11 cellular contexts compared by ENCODE assay signal in genomic region chr2:66435963-66436362, GRCh38. TPM values are rescaled to one million over a fixed set of nuclear protein-coding genes. Genes with fewer than 3 reads are reported as not detected.
DNase-seq lines count a peak whose midpoint lies in the region; ATAC-seq, FAIRE-seq and TF ChIP-seq lines count a peak whose summit lies in the region.
"Had no signal": no experiment of that assay in that cellular context is flagged by ENCODE, and none has a peak within 500 bp of the region (broad histone marks: within the 10 kb centered on the region; RNA-seq: fewer than 3 reads in every experiment).

No MANE protein-coding gene starts in this region.

- H3K36me3 Mint-ChIP-seq in natural killer cell treated with Interleukin-12 subunit alpha and Interleukin-12 subunit beta and Interleukin-15 and Interleukin-18, amount 100 ng/mL, for 72 hours: peaks cover 4% of the 10 kb centered on the region
- H3K36me3 Mint-ChIP-seq in activated naive CD4-positive, alpha-beta T cell treated with anti-CD3 and anti-CD28 coated beads, Interleukin-2, amount 50 U/mL, for 72 hours: peaks cover 22 to 25% of the 10 kb centered on the region in 2 donors

- H3K27ac ChIP-seq in right atrium auricular region (peak overlapping the region; percentile 89 to 94), endothelial cell of umbilical vein (ENCODE audit: insufficient read depth, low read depth, low read length) (peak overlapping the region; percentile 87)

- no peaks in the 10 kb centered on the region for H4K20me1 ChIP-seq in endothelial cell of umbilical vein (replicated peaks; ENCODE audit: control insufficient read depth, extremely low read depth, insufficient read depth, low read length)

- CTCF ChIA-PET in endothelial cell of umbilical vein (lab: Charles Lee): interaction anchor here (1.1 to 6.3 kb wide), 8 partner anchors 10 to 1596 kb away, joined by 3 to 107 read pairs (median 6); no protein-coding TSS in a partner anchor

- peak overlapping the region; percentile 94 for H3K9ac ChIP-seq in endothelial cell of umbilical vein (replicated peaks; ENCODE audit: extremely low read depth, insufficient read depth, low read length)

- H3K79me2 ChIP-seq in endothelial cell of umbilical vein (ENCODE audit: control insufficient read depth, insufficient read depth, low read length): peaks cover 8% of the 10 kb centered on the region

- no peak for FAIRE-seq in endothelial cell of umbilical vein (lab: Jason Lieb, UNC)

- H3K4me1 ChIP-seq in right atrium auricular region (peaks cover 0 to 25% of the 10 kb centered on the region in 2 donors), endothelial cell of umbilical vein (ENCODE audit: control insufficient read depth, extremely low read depth, insufficient read depth, low read length) (peaks cover 28% of the 10 kb centered on the region)

- TF ChIP-seq CTCF in right atrium auricular region (IDR thresholded peaks at IDR 0.05): no peak
- no peak for TF ChIP-seq CTCF in endothelial cell of umbilical vein (IDR thresholded peaks at IDR 0.05; ENCODE audit: extremely low read depth in 1 of 2, insufficient read depth in 1 of 2, low read depth in 1 of 2, low read length in 2 of 2)

- dilution Hi-C loops in endothelial cell of umbilical vein (cut with MboI; ENCODE audit: extremely low pct_ligation_motif_present, low sequenced_read_pairs): no loop called here

- DNase-seq in right atrium auricular region (ENCODE audit: low spot score) (no peak), Right ventricle myocardium superior (no peak), endothelial cell of umbilical vein (ENCODE audit: low read depth, low spot score) (no peak), NCI-H2196 treated with DMSO at 0.1 percent for 48 hours (lab: John Stamatoyannopoulos, UW; ENCODE audit: unreplicated experiment) (no peak), NCI-H187 (lab: John Stamatoyannopoulos, UW) (no peak)
- DNase-seq in natural killer cell treated with Interleukin-12 subunit alpha and Interleukin-12 subunit beta and Interleukin-15 and Interleukin-18, amount 100 ng/mL, for 72 hours (ENCODE audit: low spot score): no peak
- DNase-seq in activated naive CD4-positive, alpha-beta T cell treated with anti-CD3 and anti-CD28 coated beads, Interleukin-2, amount 50 U/mL, for 72 hours (ENCODE audit: low spot score in 2 of 2): no peak
- DNase-seq in stimulated activated naive CD4-positive, alpha-beta T cell treated with Interleukin-2 at 50 U/mL for 16 hours (lab: John Stamatoyannopoulos, UW): no peak
- DNase-seq: CD4-positive, alpha-beta T cell; NCI-H2171 treated with DMSO at 0.1 percent for 48 hours had no signal

- peaks cover 48 to 75% of the 10 kb centered on the region in 2 donors for H3K27me3 Mint-ChIP-seq in natural killer cell treated with Interleukin-12 subunit alpha and Interleukin-12 subunit beta and Interleukin-15 and Interleukin-18, amount 100 ng/mL, for 72 hours

- H3K36me3 ChIP-seq in right atrium auricular region (no peaks in the 10 kb centered on the region), endothelial cell of umbilical vein (ENCODE audit: control insufficient read depth in 2 of 2, extremely low read depth in 1 of 2, insufficient read depth in 2 of 2, low read length in 2 of 2) (no peaks in the 10 kb centered on the region)

- H3K9me3 ChIP-seq in right atrium auricular region (no peaks in the 10 kb centered on the region), endothelial cell of umbilical vein (replicated peaks; ENCODE audit: control insufficient read depth, insufficient read depth, low read length) (no peaks in the 10 kb centered on the region)

- no peak for TF ChIP-seq POLR2A in endothelial cell of umbilical vein (IDR thresholded peaks at IDR 0.05; ENCODE audit: low read depth, low read length)

- peaks cover 24 to 25% of the 10 kb centered on the region in 2 donors for H3K4me1 Mint-ChIP-seq in natural killer cell treated with Interleukin-12 subunit alpha and Interleukin-12 subunit beta and Interleukin-15 and Interleukin-18, amount 100 ng/mL, for 72 hours (ENCODE audit: low read depth in 2 of 2)

- H3K4me2 ChIP-seq in endothelial cell of umbilical vein (ENCODE audit: insufficient read depth, low read length): peak overlapping the region; percentile 74

- peak overlapping the region; percentile 62 to 76 for H3K4me3 ChIP-seq in right atrium auricular region
- H3K4me3 ChIP-seq in endothelial cell of umbilical vein (replicated peaks in 1 of 3; ENCODE audit: insufficient read depth in 1 of 3, low read depth in 1 of 3, low read length in 3 of 3): peak overlapping the region; percentile 64 to 97 (median 97)

- no peak overlapping the region for H2AFZ ChIP-seq in endothelial cell of umbilical vein (ENCODE audit: low read depth, low read length)

- POLR2A ChIA-PET in endothelial cell of umbilical vein (lab: Charles Lee): interaction anchor here (0.7 to 1.2 kb wide), 2 partner anchors 38 to 962 kb away, joined by 3 read pairs; no protein-coding TSS in a partner anchor

- no peaks in the 10 kb centered on the region for H3K9me3 Mint-ChIP-seq in natural killer cell treated with Interleukin-12 subunit alpha and Interleukin-12 subunit beta and Interleukin-15 and Interleukin-18, amount 100 ng/mL, for 72 hours
- H3K9me3 Mint-ChIP-seq in activated naive CD4-positive, alpha-beta T cell treated with anti-CD3 and anti-CD28 coated beads, Interleukin-2, amount 50 U/mL, for 72 hours: no peaks in the 10 kb centered on the region
- H3K9me3 Mint-ChIP-seq: CD4-positive, alpha-beta T cell; dendritic cell treated with granulocyte-macrophage colony-stimulating factor and Interleukin-4, amounts not matched to agents 40 ng/mL and 50 ng/mL, for 4 days had no signal

- BruUV-seq in endothelial cell of umbilical vein (replicated peaks; lab: Mats Ljungman, UMichigan): no TSS peak

- no peaks in the 10 kb centered on the region for H3K27me3 ChIP-seq in right atrium auricular region
- peaks cover 0 to under 1% of the 10 kb centered on the region in 2 experiments for H3K27me3 ChIP-seq in endothelial cell of umbilical vein (ENCODE audit: control insufficient read depth in 2 of 2, insufficient read depth in 2 of 2, low read length in 2 of 2)

- no peaks in the 10 kb centered on the region for H3K9me1 ChIP-seq in endothelial cell of umbilical vein (replicated peaks; ENCODE audit: control insufficient read depth, extremely low read depth, insufficient read depth, low read length)

- intact Hi-C loops in Right ventricle myocardium superior (cut with DNase I): no loop called here
- intact Hi-C loops in endothelial cell of umbilical vein (cut with micrococcal nuclease): loop anchor here (1.0 to 10.0 kb wide), 9 partner anchors 45 to 1481 kb away; partner anchors contain the start of gene SPRED2

- peak overlapping the region; percentile 87 for H3K4me3 Mint-ChIP-seq in natural killer cell treated with Interleukin-12 subunit alpha and Interleukin-12 subunit beta and Interleukin-15 and Interleukin-18, amount 100 ng/mL, for 72 hours
- H3K4me3 Mint-ChIP-seq: CD4-positive, alpha-beta T cell had no signal

- H3K27ac Mint-ChIP-seq in natural killer cell treated with Interleukin-12 subunit alpha and Interleukin-12 subunit beta and Interleukin-15 and Interleukin-18, amount 100 ng/mL, for 72 hours: no peak overlapping the region
- no peak overlapping the region for H3K27ac Mint-ChIP-seq in activated naive CD4-positive, alpha-beta T cell treated with anti-CD3 and anti-CD28 coated beads, Interleukin-2, amount 50 U/mL, for 72 hours
- H3K27ac Mint-ChIP-seq: CD4-positive, alpha-beta T cell; dendritic cell treated with granulocyte-macrophage colony-stimulating factor and Interleukin-4, amounts not matched to agents 40 ng/mL and 50 ng/mL, for 4 days had no signal

- no peak for ATAC-seq in Right ventricle myocardium superior (ENCODE audit: poor library complexity)
- no peak for ATAC-seq in natural killer cell treated with Interleukin-12 subunit alpha and Interleukin-12 subunit beta and Interleukin-15 and Interleukin-18, amount 100 ng/mL, for 72 hours
- no peak for ATAC-seq in activated naive CD4-positive, alpha-beta T cell treated with anti-CD3 and anti-CD28 coated beads, Interleukin-2, amount 50 U/mL, for 72 hours

TF ChIP-seq in endothelial cell of umbilical vein, 7 proteins besides CTCF, POLR2A, EP300 and RAD21:
- TF ChIP-seq EZH2 (IDR thresholded peaks at IDR 0.05; ENCODE audit: borderline replicate concordance, low read depth, low read length, severe bottlenecking) (no peak), GATA2 (IDR thresholded peaks at IDR 0.05; ENCODE audit: insufficient read depth, insufficient read length, low read depth, low read length) (no peak), JUN (IDR thresholded peaks at IDR 0.05; ENCODE audit: borderline replicate concordance, insufficient read depth, insufficient read length, low read depth) (no peak), FOS (IDR thresholded peaks at IDR 0.05; ENCODE audit: borderline replicate concordance, insufficient read depth, low read length) (no peak), POLR2AphosphoS5 (IDR thresholded peaks at IDR 0.05; ENCODE audit: insufficient read depth, low read depth, low read length) (no peak), MAX (IDR thresholded peaks at IDR 0.05; ENCODE audit: insufficient read depth, insufficient read length) (no peak), MYC (IDR thresholded peaks at IDR 0.05; ENCODE audit: low read depth, low read length) (no peak)

RNA-seq across cellular contexts. Expression of gene MEIS1, which starts 1.0 kb away (rescaled TPM):
- 10 to 100 TPM; 13.6 to 16.7 TPM for total RNA-seq in right atrium auricular region
- total RNA-seq in Right ventricle myocardium superior: 41.7 TPM
- total RNA-seq in endothelial cell of umbilical vein: 26.3 and 26.5 TPM in 2 replicates
- 8.1 and 10.0 TPM in 2 replicates for polyA plus RNA-seq in endothelial cell of umbilical vein
- 6.5 and 7.9 TPM in 2 replicates for polyA plus RNA-seq in endothelial cell of umbilical vein (2011; cell fraction: cytosol; rRNA removed)
- 26.3 and 33.4 TPM in 2 replicates for polyA plus RNA-seq in endothelial cell of umbilical vein (2011; cell fraction: nucleus; rRNA removed)
- polyA plus RNA-seq in endothelial cell of umbilical vein (2012): 6.4 and 7.9 TPM in 2 replicates
- 28.1 and 34.9 TPM in 2 replicates for polyA minus RNA-seq in endothelial cell of umbilical vein
- polyA minus RNA-seq in endothelial cell of umbilical vein (2011; cell fraction: cytosol; rRNA and poly(A)+ RNA removed): 10.3 TPM
- polyA minus RNA-seq in endothelial cell of umbilical vein (2011; cell fraction: nucleus; rRNA and poly(A)+ RNA removed): 49.7 and 53.7 TPM in 2 replicates
- 1 to 10 TPM in 1 of 2 donors, under 1 TPM in 1; 0.53 to 3.6 TPM for total RNA-seq in natural killer cell treated with Interleukin-12 subunit alpha and Interleukin-12 subunit beta and Interleukin-15 and Interleukin-18, amount 100 ng/mL, for 72 hours
- total RNA-seq in activated naive CD4-positive, alpha-beta T cell treated with anti-CD3 and anti-CD28 coated beads, Interleukin-2, amount 50 U/mL, for 72 hours: not detected
- total RNA-seq: CD4-positive, alpha-beta T cell had no signal
